ENCODE assay signal across 1 cellular context in the genomic region with DNA sequence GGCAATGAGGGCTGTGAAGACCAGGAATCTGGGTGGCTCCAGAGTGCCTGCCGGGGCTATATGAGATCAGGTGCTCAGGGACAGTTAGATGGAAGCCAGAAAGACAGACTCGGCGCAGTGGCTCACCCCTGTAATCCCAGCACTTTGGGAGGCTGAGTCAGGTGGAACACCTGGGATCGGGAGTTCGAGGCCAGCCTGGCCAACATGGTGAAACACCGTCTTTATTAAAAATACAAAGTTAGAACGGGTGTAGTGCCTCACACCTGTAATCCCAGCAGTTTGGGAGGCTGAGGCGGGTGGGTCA.
A peak's percentile ranks its signal among the peaks of the same experiment; 100 is the strongest.
TF ChIP-seq lines count a peak whose summit lies in the region.

No MANE protein-coding gene starts in this region.

TF ChIP-seq in K562, 482 proteins besides CTCF, POLR2A, EP300 and RAD21:
- TF ChIP-seq DPF2 (IDR thresholded peaks at IDR 0.05) (peak; percentile 7; the same call in 1 of the 2 replicates), FOSL1 (tag; conservative IDR thresholded peaks at IDR 0.05) (0 out of 2 replicates have a peak, but pooled peaks have one; percentile 42), ESRRB (CRISPR knock-in tag; IDR thresholded peaks at IDR 0.05; ENCODE audit: borderline replicate concordance) (no peak), KLF1 (tag; IDR thresholded peaks at IDR 0.05) (0 out of 2 replicates have a peak, but pooled peaks have one; percentile 76), HLTF (IDR thresholded peaks at IDR 0.05) (no peak), CBX8 (IDR thresholded peaks at IDR 0.05; ENCODE audit: borderline replicate concordance, extremely low read depth, low read depth, low read length, poor library complexity, severe bottlenecking) (no peak)
